ENCODE assay signal across 27 cellular contexts in genomic region chr1:234239515-234239914, GRCh38.
DNase-seq lines count a peak whose midpoint lies in the region; ATAC-seq, FAIRE-seq and TF ChIP-seq lines count a peak whose summit lies in the region.
"Had no signal": no experiment of that assay in that cellular context is flagged by ENCODE, and none has a peak within 500 bp of the region (broad histone marks: within the 10 kb centered on the region; RNA-seq: fewer than 3 reads in every experiment).

No MANE protein-coding gene starts in this region.

- H3K4me1 ChIP-seq in right atrium auricular region: no peaks in the 10 kb centered on the region
- H3K4me1 ChIP-seq in K562 (replicated peaks in 1 of 2; ENCODE audit: control insufficient read depth in 2 of 2, insufficient read depth in 2 of 2, low read length in 2 of 2): no peaks in the 10 kb centered on the region; a peak in 1 of 5 replicates
- H3K4me1 ChIP-seq in CD4-positive, alpha-beta memory T cell (ENCODE audit: insufficient read depth, low read length): no peaks in the 10 kb centered on the region

- TF ChIP-seq CTCF in right atrium auricular region (IDR thresholded peaks at IDR 0.05) (no peak), K562 (IDR thresholded peaks at IDR 0.05 in 2 of 3, conservative IDR thresholded peaks at IDR 0.05 in 1 of 3; ENCODE audit: insufficient read depth in 2 of 3, low read depth in 1 of 3, low read length in 3 of 3) (no peak)

- CTCF ChIA-PET in K562 (lab: Yijun Ruan, JAX; ENCODE audit: low intra/inter-chr PET ratio): no interaction called here
- CTCF ChIA-PET in CD4-positive, alpha-beta memory T cell (lab: Charles Lee; ENCODE audit: partially characterized antibody): no interaction called here

- no peak overlapping the region for H3K4me2 ChIP-seq in K562 (ENCODE audit: insufficient read depth, low read length)
- H3K4me2 ChIP-seq: BLaER1 treated with 17β-estradiol and CSF1 and Interleukin-3, amounts not matched to agents 10 nM and 100 nM had no signal

- no TSS peak for BruUV-seq in K562 (replicated peaks; lab: Mats Ljungman, UMichigan)

- H2AFZ ChIP-seq in K562 (ENCODE audit: low read depth, low read length): no peak overlapping the region

- no peaks in the 10 kb centered on the region for H3K9me1 ChIP-seq in K562 (ENCODE audit: control insufficient read depth, insufficient read depth, low read length)

- no peaks in the 10 kb centered on the region for H3K79me2 ChIP-seq in K562 (ENCODE audit: control insufficient read depth, insufficient read depth, low read length)

- H3K27me3 ChIP-seq in right atrium auricular region (no peaks in the 10 kb centered on the region), K562 (ENCODE audit: control insufficient read depth in 2 of 2, insufficient read depth in 2 of 2, low read length in 2 of 2) (peaks cover 9 to 23% of the 10 kb centered on the region in 2 experiments; a peak in 4 of 5 replicates)
- no peaks in the 10 kb centered on the region for H3K27me3 ChIP-seq in CD4-positive, alpha-beta memory T cell (ENCODE audit: insufficient read depth, low read length)
- H3K27me3 ChIP-seq: BLaER1 treated with 17β-estradiol and CSF1 and Interleukin-3, amounts not matched to agents 10 nM and 100 nM had no signal

- H3K4me3 ChIP-seq in right atrium auricular region (no peak overlapping the region), K562 (no peak overlapping the region)
- no peak overlapping the region for H3K4me3 ChIP-seq in CD4-positive, alpha-beta memory T cell (ENCODE audit: low read length in 2 of 2)
- H3K4me3 ChIP-seq: BLaER1 treated with 17β-estradiol and CSF1 and Interleukin-3, amounts not matched to agents 10 nM and 100 nM; GM12878 had no signal

- no peak for TF ChIP-seq RAD21 in K562 (CRISPR knock-in tag; conservative IDR thresholded peaks at IDR 0.05 in 1 of 2, IDR thresholded peaks at IDR 0.05 in 1 of 2)

- WGBS in K562 (ENCODE audit: insufficient coverage, low coverage, missing lambda C conversion rate): 0% methylated on average over 2 of the region's 2 CpGs

- H3K9me3 Mint-ChIP-seq in CD4-positive, alpha-beta memory T cell: peaks cover 0 to 2% (median 0%) of the 10 kb centered on the region in 8 donors
- H3K9me3 Mint-ChIP-seq: CD4-positive, alpha-beta T cell; CD8-positive, alpha-beta memory T cell had no signal

- no peak overlapping the region for H3K9ac ChIP-seq in K562 (ENCODE audit: insufficient read depth in 1 of 2, low read depth in 2 of 2, low read length in 2 of 2)
- H3K9ac ChIP-seq: BLaER1 treated with 17β-estradiol and CSF1 and Interleukin-3, amounts not matched to agents 10 nM and 100 nM had no signal

- no peak; the same call in 1 of the 2 replicates for TF ChIP-seq EP300 in K562 (IDR thresholded peaks at IDR 0.05; ENCODE audit: low read length)

- H3K36me3 ChIP-seq in right atrium auricular region (no peaks in the 10 kb centered on the region), K562 (ENCODE audit: control insufficient read depth, insufficient read depth, low read length) (no peaks in the 10 kb centered on the region)
- no peaks in the 10 kb centered on the region for H3K36me3 ChIP-seq in CD4-positive, alpha-beta memory T cell (ENCODE audit: insufficient read depth, low read length)
- H3K36me3 ChIP-seq: BLaER1 treated with 17β-estradiol and CSF1 and Interleukin-3, amounts not matched to agents 10 nM and 100 nM had no signal

- in situ Hi-C loops in K562 (cut with MboI): no loop called here

- intact Hi-C loops in left ventricle myocardium superior (cut with micrococcal nuclease) (no loop called here), K562 (cut with micrococcal nuclease) (no loop called here)
- intact Hi-C loops in CD4-positive, alpha-beta memory T cell (cut with micrococcal nuclease): no loop called here

- no peaks in the 10 kb centered on the region for H3K4me1 Mint-ChIP-seq in CD4-positive, alpha-beta memory T cell
- H3K4me1 Mint-ChIP-seq: CD8-positive, alpha-beta memory T cell had no signal

- H3K9me3 ChIP-seq in right atrium auricular region (no peaks in the 10 kb centered on the region), K562 (replicated peaks; ENCODE audit: control insufficient read depth, insufficient read depth, low read depth, low read length) (no peaks in the 10 kb centered on the region)
- no peaks in the 10 kb centered on the region for H3K9me3 ChIP-seq in CD4-positive, alpha-beta memory T cell (ENCODE audit: control insufficient read depth in 1 of 2, low read length in 2 of 2)
- H3K9me3 ChIP-seq: BLaER1 treated with 17β-estradiol and CSF1 and Interleukin-3, amounts not matched to agents 10 nM and 100 nM had no signal

- peaks cover 4 to 11% of the 10 kb centered on the region in 2 donors for H3K27me3 Mint-ChIP-seq in CD4-positive, alpha-beta memory T cell

- H3K27ac Mint-ChIP-seq in CD4-positive, alpha-beta memory T cell: no peak overlapping the region
- H3K27ac Mint-ChIP-seq: B cell; CD4-positive, alpha-beta T cell; CD8-positive, alpha-beta memory T cell had no signal

- H3K36me3 Mint-ChIP-seq in CD4-positive, alpha-beta memory T cell: no peaks in the 10 kb centered on the region
- H3K36me3 Mint-ChIP-seq: CD8-positive, alpha-beta memory T cell had no signal

- POLR2A ChIA-PET in K562 (lab: Yijun Ruan, JAX): no interaction called here
- POLR2A ChIA-PET in CD4-positive, alpha-beta memory T cell (lab: Charles Lee; ENCODE audit: partially characterized antibody): no interaction called here

- ATAC-seq in left ventricle myocardium superior: no peak
- ATAC-seq in K562: peak; percentile 61
- ATAC-seq: GM12878 had no signal

- H3K27ac ChIP-seq in right atrium auricular region (no peak overlapping the region), K562 (ENCODE audit: extremely low read depth, low read depth, low read length) (no peak overlapping the region)
- no peak overlapping the region for H3K27ac ChIP-seq in CD4-positive, alpha-beta memory T cell (ENCODE audit: low read depth, low read length)
- H3K27ac ChIP-seq: BLaER1 treated with 17β-estradiol and CSF1 and Interleukin-3, amounts not matched to agents 10 nM and 100 nM; C4-2B had no signal

- peak; percentile 36 for DNase-seq in right atrium auricular region (ENCODE audit: low spot score)
- no peak for DNase-seq in left ventricle myocardium superior
- peak in 1 of 4 experiments; percentile 30 for DNase-seq in K562 (ENCODE audit: extremely low read depth in 1 of 4, low spot score in 3 of 4)
- peak; percentile 7 for DNase-seq in islet precursor cell
- DNase-seq in T-helper 1 cell: no peak
- no peak for DNase-seq in CD4-positive, alpha-beta memory T cell
- DNase-seq in NCI-H1930 (lab: John Stamatoyannopoulos, UW): no peak
- DNase-seq: 8988T; ACHN; AML-193; CD4-positive, alpha-beta T cell; CD8-positive, alpha-beta memory T cell; COR-L47; DMS 273 treated with DMSO at 0.1 percent for 48 hours; DMS153; DMS53; DMS79; DND-41; EL; GDM1 had no signal

- no peak for FAIRE-seq in K562 (lab: Jason Lieb, UNC)
- FAIRE-seq: A204.1, GM12878, GM12892, GM18507 had no signal

- H3K4me3 Mint-ChIP-seq in CD4-positive, alpha-beta memory T cell: no peak overlapping the region
- H3K4me3 Mint-ChIP-seq: B cell; CD4-positive, alpha-beta T cell; CD8-positive, alpha-beta memory T cell had no signal

- H4K20me1 ChIP-seq in K562 (replicated peaks; ENCODE audit: control insufficient read depth, insufficient read depth, low read length): no peaks in the 10 kb centered on the region

- TF ChIP-seq POLR2A in K562 (conservative IDR thresholded peaks at IDR 0.05): no peak

TF ChIP-seq in K562, 482 proteins besides CTCF, POLR2A, EP300 and RAD21:
- no peak for TF ChIP-seq EP400 (IDR thresholded peaks at IDR 0.05)
- TF ChIP-seq CBFA2T3 (IDR thresholded peaks at IDR 0.05): peak; percentile 65
- TF ChIP-seq CBFA2T2 (conservative IDR thresholded peaks at IDR 0.05): peak; percentile 35; the same call in 1 of the 2 replicates
- no peak for TF ChIP-seq CBX1 (IDR thresholded peaks at IDR 0.05; ENCODE audit: low read depth)
- TF ChIP-seq TCF3 (CRISPR knock-in tag; IDR thresholded peaks at IDR 0.05): peak; percentile 48; the same call in 1 of the 2 replicates
- peak; percentile 45; the same call in 1 of the 2 replicates for TF ChIP-seq TAL1 (IDR thresholded peaks at IDR 0.05)
- TF ChIP-seq ARID1B (IDR thresholded peaks at IDR 0.05): peak; percentile 32; the same call in 1 of the 2 replicates
- TF ChIP-seq ATF4 (CRISPR knock-in tag; IDR thresholded peaks at IDR 0.05): no peak
- no peak for TF ChIP-seq MAFK (IDR thresholded peaks at IDR 0.05; ENCODE audit: low read length)
- no peak for TF ChIP-seq TSHZ1 (CRISPR knock-in tag; IDR thresholded peaks at IDR 0.05)
- TF ChIP-seq ZNF668 (CRISPR knock-in tag; IDR thresholded peaks at IDR 0.05): no peak
TF ChIP-seq in K562: peak in this region for 5.

Comparison
In these comparisons a context has a peak if more than half of its experiments do, and no peak if none do; other contexts are left out.
1. DNase-seq: peak in right atrium auricular region (single experiment) and islet precursor cell (single experiment); none in left ventricle myocardium superior (single experiment), T-helper 1 cell (0 of 5), CD4-positive, alpha-beta memory T cell (0 of 5) and NCI-H1930 (0 of 2).